ENCODE assay signal across 10 cellular contexts in the genomic region with DNA sequence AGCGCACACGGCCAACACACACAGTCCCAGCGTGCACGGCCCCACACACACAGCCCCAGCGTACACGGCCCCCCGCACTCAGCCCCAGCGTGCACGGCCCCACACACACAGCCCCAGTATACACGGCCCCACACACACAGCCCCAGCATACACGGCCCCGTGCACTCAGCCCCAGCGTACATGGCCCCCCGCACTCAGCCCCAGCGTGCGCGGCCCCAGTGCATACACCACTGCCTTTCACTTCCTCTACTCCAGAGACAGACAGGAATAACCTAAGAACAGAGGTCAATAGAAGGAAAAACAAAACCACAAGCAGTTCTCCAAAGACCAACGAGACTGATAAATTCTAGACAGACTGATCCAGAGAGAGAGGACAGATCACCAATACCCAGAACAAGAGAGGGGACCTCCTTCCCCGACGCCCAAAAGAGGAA. TPM values are rescaled to one million over a fixed set of nuclear protein-coding genes. Genes with fewer than 3 reads are reported as not detected.
DNase-seq lines count a peak whose midpoint lies in the region; ATAC-seq and TF ChIP-seq lines count a peak whose summit lies in the region.
"Had no signal": no experiment of that assay in that cellular context is flagged by ENCODE, and none has a peak within 500 bp of the region (broad histone marks: within the 10 kb centered on the region; RNA-seq: fewer than 3 reads in every experiment).

No MANE protein-coding gene starts in this region.

- H3K27me3 Mint-ChIP-seq in activated T-cell treated with anti-CD3 and anti-CD28 coated beads, Interleukin-2, amount 50 U/mL, for 4 hours (ENCODE audit: low read depth): no peaks in the 10 kb centered on the region
- peaks cover 3 to 8% (median 4%) of the 10 kb centered on the region in 3 donors for H3K27me3 Mint-ChIP-seq in immature natural killer cell (ENCODE audit: low read depth in 3 of 3)

- peak overlapping the region; percentile 66 for H3K4me3 Mint-ChIP-seq in activated T-cell treated with anti-CD3 and anti-CD28 coated beads, Interleukin-2, amount 50 U/mL, for 4 hours
- peak overlapping the region; percentile 68 to 82 (median 73) for H3K4me3 Mint-ChIP-seq in immature natural killer cell

- no peak overlapping the region for H2AFZ ChIP-seq in SU-DHL-6 (ENCODE audit: low read depth, low read length, severe bottlenecking)

- peaks cover 7% of the 10 kb centered on the region; the same call in 1 of the 2 replicates for H4K20me1 ChIP-seq in SU-DHL-6 (ENCODE audit: low read depth, low read length)

- H3K4me2 ChIP-seq in SU-DHL-6 (ENCODE audit: low read depth, low read length, poor library complexity, severe bottlenecking): peak overlapping the region; percentile 38

- H3K36me3 Mint-ChIP-seq in activated T-cell treated with anti-CD3 and anti-CD28 coated beads, Interleukin-2, amount 50 U/mL, for 4 hours (ENCODE audit: insufficient read depth): peaks cover 25% of the 10 kb centered on the region
- peaks cover 4 to 8% (median 4%) of the 10 kb centered on the region in 3 donors for H3K36me3 Mint-ChIP-seq in immature natural killer cell

- H3K27ac Mint-ChIP-seq in immature natural killer cell: peak overlapping the region; percentile 60 to 87 (median 79)

- no peak for DNase-seq in activated T-cell treated with anti-CD3 and anti-CD28 coated beads, Interleukin-2, amount 50 U/mL, for 4 hours
- no peak for DNase-seq in activated T-cell treated with anti-CD3 and anti-CD28 coated beads, Interleukin-2, amount 50 U/mL, for 1 hour
- DNase-seq in immature natural killer cell: no peak
- DNase-seq in omental fat pad (ENCODE audit: low spot score): no peak
- no peak for DNase-seq in DMS53 (lab: John Stamatoyannopoulos, UW)

- H3K27ac ChIP-seq in SU-DHL-6 (ENCODE audit: low read depth, low read length): no peak overlapping the region
- peak overlapping the region; percentile 7 for H3K27ac ChIP-seq in temporal lobe (ENCODE audit: low read depth, low read length)
- H3K27ac ChIP-seq: thyroid gland had no signal

- H3K9me2 ChIP-seq in SU-DHL-6 (replicated peaks; ENCODE audit: insufficient read depth, low read length): no peaks in the 10 kb centered on the region

- TF ChIP-seq CTCF in SU-DHL-6 (IDR thresholded peaks at IDR 0.05; ENCODE audit: insufficient read depth, low read length, poor library complexity, severe bottlenecking) (no peak), omental fat pad (IDR thresholded peaks at IDR 0.05) (no peak)

- peaks cover 43% of the 10 kb centered on the region for H3K4me1 Mint-ChIP-seq in activated T-cell treated with anti-CD3 and anti-CD28 coated beads, Interleukin-2, amount 50 U/mL, for 4 hours (ENCODE audit: low read depth)
- peaks cover 49 to 66% of the 10 kb centered on the region in 2 donors for H3K4me1 Mint-ChIP-seq in immature natural killer cell

- H3K9me3 ChIP-seq in SU-DHL-6 (ENCODE audit: insufficient read depth, low read length): no peaks in the 10 kb centered on the region; the same call in 1 of the 2 replicates
- H3K9me3 ChIP-seq: thyroid gland had no signal

- H3K4me3 ChIP-seq in SU-DHL-6 (ENCODE audit: insufficient read depth, low read length, poor library complexity, severe bottlenecking): no peak overlapping the region
- H3K4me3 ChIP-seq: thyroid gland had no signal

- H3K36me3 ChIP-seq in SU-DHL-6 (ENCODE audit: low read length): no peaks in the 10 kb centered on the region

- H3F3A ChIP-seq in SU-DHL-6 (ENCODE audit: insufficient read depth): no peaks in the 10 kb centered on the region

- H3K79me2 ChIP-seq in SU-DHL-6 (ENCODE audit: insufficient read depth, low read length): peaks cover 64% of the 10 kb centered on the region

- H3K9me3 Mint-ChIP-seq in activated T-cell treated with anti-CD3 and anti-CD28 coated beads, Interleukin-2, amount 50 U/mL, for 4 hours: peaks cover 4% of the 10 kb centered on the region
- no peaks in the 10 kb centered on the region for H3K9me3 Mint-ChIP-seq in immature natural killer cell

- peak in 1 of 2 donors; percentile 48 for ATAC-seq in activated T-cell treated with anti-CD3 and anti-CD28 coated beads, Interleukin-2, amount 50 U/mL, for 4 hours
- no peak for ATAC-seq in omental fat pad (ENCODE audit: low FRiP score)
- ATAC-seq in GM19395 (IDR thresholded peaks at IDR 0.05; ENCODE audit: unreplicated experiment): no peak
- ATAC-seq: HCT116 had no signal

- no peaks in the 10 kb centered on the region for H3K27me3 ChIP-seq in SU-DHL-6 (ENCODE audit: low read length)
- H3K27me3 ChIP-seq: thyroid gland had no signal

- no peak overlapping the region for H3K9ac ChIP-seq in SU-DHL-6 (ENCODE audit: low read length)

RNA-seq across cellular contexts. Expression of a gene that starts 17.1 kb away (rescaled TPM):
- 100 to 1,000 TPM; 140 to 161 (median 148) TPM for total RNA-seq in activated T-cell treated with anti-CD3 and anti-CD28 coated beads, Interleukin-2, amount 50 U/mL, for 4 hours
- 100 to 1,000 TPM in 1 of 3 donors, 10 to 100 TPM in 2; 49.4 to 119 (median 52.2) TPM for polyA plus RNA-seq in immature natural killer cell
- 46.2 TPM for total RNA-seq in temporal lobe
- 100 to 1,000 TPM in 2 of 4 donors, 10 to 100 TPM in 2; 62.3 to 126 (median 85.4) TPM for total RNA-seq in omental fat pad

RNA-seq across cellular contexts. Expression of a gene that starts 17.2 kb away (rescaled TPM):
- total RNA-seq in activated T-cell treated with anti-CD3 and anti-CD28 coated beads, Interleukin-2, amount 50 U/mL, for 4 hours: 10 to 100 TPM; 12.5 to 15.6 (median 14.7) TPM
- polyA plus RNA-seq in immature natural killer cell: 10 to 100 TPM; 13.9 to 41.6 (median 28.7) TPM
- total RNA-seq in temporal lobe (22.6 TPM), omental fat pad (10 to 100 TPM; 21.9 to 35.3 (median 23.1) TPM)

RNA-seq across cellular contexts. Expression of a gene that starts 58.3 kb away (rescaled TPM):
- 10 to 100 TPM; 11.2 to 21.5 (median 14.8) TPM for total RNA-seq in activated T-cell treated with anti-CD3 and anti-CD28 coated beads, Interleukin-2, amount 50 U/mL, for 4 hours
- 10 to 100 TPM; 12.1 to 24.0 (median 14.0) TPM for polyA plus RNA-seq in immature natural killer cell
- 4.9 TPM for total RNA-seq in temporal lobe
- 10 to 100 TPM in 1 of 4 donors, 1 to 10 TPM in 3; 4.8 to 10.2 (median 8.1) TPM for total RNA-seq in omental fat pad
